10 cellular contexts compared by ENCODE assay signal in genomic region chr10:79239275-79239779, GRCh38.
A peak's percentile ranks its signal among the peaks of the same experiment; 100 is the strongest.
DNase-seq lines count a peak whose midpoint lies in the region; ATAC-seq and TF ChIP-seq lines count a peak whose summit lies in the region.
"Had no signal": no experiment of that assay in that cellular context is flagged by ENCODE, and none has a peak within 500 bp of the region (broad histone marks: within the 10 kb centered on the region; RNA-seq: fewer than 3 reads in every experiment).

No MANE protein-coding gene starts in this region.

- ATAC-seq in HG02973 (IDR thresholded peaks at IDR 0.05; ENCODE audit: unreplicated experiment) = no peak
- ATAC-seq in GM18502 (IDR thresholded peaks at IDR 0.05; ENCODE audit: poor library complexity, unreplicated experiment) = no peak

- H3K9me3 Mint-ChIP-seq in endodermal cell = no peaks in the 10 kb centered on the region
- H3K9me3 Mint-ChIP-seq: T-helper 1 cell treated with Interleukin-12 subunit alpha and Interleukin-12 subunit beta and Interleukin-4 antibody, amounts not matched to agents 30 μg/mL and 1 μg/mL, for 36 hours had no signal

- H3K4me3 Mint-ChIP-seq in endodermal cell = peak overlapping the region; percentile 52
- H3K4me3 Mint-ChIP-seq: T-helper 1 cell treated with Interleukin-12 subunit alpha and Interleukin-12 subunit beta and Interleukin-4 antibody, amounts not matched to agents 30 μg/mL and 1 μg/mL, for 36 hours had no signal

- H3K4me3 ChIP-seq in endodermal cell (ENCODE audit: low read length) (no peak overlapping the region), mesodermal cell (ENCODE audit: extremely low read depth, insufficient read depth, low read length, poor library complexity, severe bottlenecking) (no peak overlapping the region)

- H3K36me3 ChIP-seq in endodermal cell (ENCODE audit: control insufficient read depth, insufficient read depth, low read length) (no peaks in the 10 kb centered on the region), mesodermal cell (ENCODE audit: control insufficient read depth, insufficient read depth, low read length) (peaks cover 35% of the 10 kb centered on the region)

- no peak for TF ChIP-seq CTCF in endodermal cell (conservative IDR thresholded peaks at IDR 0.05)

- DNase-seq in stimulated activated CD4-positive, alpha-beta T cell treated with anti-CD3 and anti-CD28 coated beads, Interleukin-15, amount 100 ng/mL, for 24 hours = peak; percentile 24
- no peak for DNase-seq in stimulated activated CD4-positive, alpha-beta T cell treated with anti-CD3 and anti-CD28 coated beads, Interleukin-4, amount 100 ng/mL, for 24 hours
- peak; percentile 86 for DNase-seq in endodermal cell
- DNase-seq in activated T-cell treated with anti-CD3 and anti-CD28 coated beads, Interleukin-2, amount 50 U/mL, for 1 hour = no peak
- no peak for DNase-seq in NCI-H1105 treated with DMSO at 0.1 percent for 48 hours (lab: John Stamatoyannopoulos, UW)

- no peak overlapping the region for H3K9ac ChIP-seq in endodermal cell (ENCODE audit: extremely low read depth, low read length, poor library complexity, severe bottlenecking)

- peaks cover 19% of the 10 kb centered on the region for H3K27me3 Mint-ChIP-seq in endodermal cell (ENCODE audit: insufficient read depth)

- peak overlapping the region; percentile 94 for H3K27ac Mint-ChIP-seq in endodermal cell
- H3K27ac Mint-ChIP-seq: T-helper 1 cell treated with Interleukin-12 subunit alpha and Interleukin-12 subunit beta and Interleukin-4 antibody, amounts not matched to agents 30 μg/mL and 1 μg/mL, for 36 hours had no signal

- H3K36me3 Mint-ChIP-seq in endodermal cell (ENCODE audit: low read depth) = peaks cover 2% of the 10 kb centered on the region

- H3K9me3 ChIP-seq in endodermal cell (ENCODE audit: control insufficient read depth, low read length) (no peaks in the 10 kb centered on the region), mesodermal cell (ENCODE audit: control insufficient read depth, low read length) (no peaks in the 10 kb centered on the region)
- H3K9me3 ChIP-seq: Caco-2 had no signal

- peaks cover 61% of the 10 kb centered on the region for H3K4me1 Mint-ChIP-seq in endodermal cell

- WGBS in endodermal cell (ENCODE audit: insufficient coverage in 1 of 2, insufficient read length in 1 of 2), 2 experiments = 42 to 51% methylated on average over 6 to 10 of the region's 10 CpGs
- WGBS in mesodermal cell (ENCODE audit: insufficient coverage in 2 of 2), 2 experiments = 27 to 46% methylated on average over 7 to 8 of the region's 10 CpGs

- H3K4me1 ChIP-seq in endodermal cell (ENCODE audit: control insufficient read depth, insufficient read depth, low read length) (peaks cover 40% of the 10 kb centered on the region), mesodermal cell (ENCODE audit: control insufficient read depth, insufficient read depth, low read length, poor library complexity, severe bottlenecking) (peaks cover 69% of the 10 kb centered on the region)

- H3K27ac ChIP-seq in endodermal cell (ENCODE audit: low read depth, low read length) (peak overlapping the region; percentile 74), mesodermal cell (ENCODE audit: low read depth, low read length, severe bottlenecking) (peak overlapping the region; percentile 81)

- no peaks in the 10 kb centered on the region for H3K27me3 ChIP-seq in endodermal cell (ENCODE audit: control insufficient read depth, insufficient read depth, low read length, poor library complexity, severe bottlenecking)

Comparison
In these comparisons a context has a peak if more than half of its experiments do, and no peak if none do; other contexts are left out.
1. DNase-seq: peak in stimulated activated CD4-positive, alpha-beta T cell treated with anti-CD3 and anti-CD28 coated beads, Interleukin-15, amount 100 ng/mL, for 24 hours (single experiment) and endodermal cell (single experiment); none in stimulated activated CD4-positive, alpha-beta T cell treated with anti-CD3 and anti-CD28 coated beads, Interleukin-4, amount 100 ng/mL, for 24 hours (single experiment), activated T-cell treated with anti-CD3 and anti-CD28 coated beads, Interleukin-2, amount 50 U/mL, for 1 hour (single experiment) and NCI-H1105 treated with DMSO at 0.1 percent for 48 hours (single experiment).